Comparison of ENCODE assay signal across 17 cellular contexts in genomic region chr7:92636018-92636560, GRCh38. TPM values are rescaled to one million over a fixed set of nuclear protein-coding genes. Genes with fewer than 3 reads are reported as not detected.
DNase-seq lines count a peak whose midpoint lies in the region; ATAC-seq and TF ChIP-seq lines count a peak whose summit lies in the region.
"Had no signal": no experiment of that assay in that cellular context is flagged by ENCODE, and none has a peak within 500 bp of the region (broad histone marks: within the 10 kb centered on the region; RNA-seq: fewer than 3 reads in every experiment).

No MANE protein-coding gene starts in this region.

- 0 out of 2 replicates have a peak, but pooled peaks cover 4% of the 10 kb centered on the region for H3K36me3 ChIP-seq in DOHH2 (ENCODE audit: control insufficient read depth, low read length)
- H3K36me3 ChIP-seq: gastrocnemius medialis had no signal

- no peaks in the 10 kb centered on the region for H3K9me3 Mint-ChIP-seq in activated CD4-positive, alpha-beta T cell treated with anti-CD3 and anti-CD28 coated beads for 36 hours (ENCODE audit: low read depth)
- no peaks in the 10 kb centered on the region for H3K9me3 Mint-ChIP-seq in activated CD4-positive, alpha-beta memory T cell treated with anti-CD3 and anti-CD28 coated beads for 36 hours
- H3K9me3 Mint-ChIP-seq: CD4-positive, alpha-beta T cell; stimulated activated memory B cell treated with anti-CD40 and anti-IgM and Interleukin-4, amounts not matched to agents 10 μg/mL and 1 μg/mL and 100 μg/mL, for 72 hours; WTC11 had no signal

- no peaks in the 10 kb centered on the region for H4K20me1 ChIP-seq in DOHH2 (ENCODE audit: control insufficient read depth, insufficient read depth, low read depth, low read length)

- H3K27ac Mint-ChIP-seq in activated CD4-positive, alpha-beta T cell treated with anti-CD3 and anti-CD28 coated beads for 36 hours, result peak overlapping the region; percentile 55
- peak overlapping the region; percentile 65 for H3K27ac Mint-ChIP-seq in activated CD4-positive, alpha-beta memory T cell treated with anti-CD3 and anti-CD28 coated beads for 36 hours
- H3K27ac Mint-ChIP-seq: CD4-positive, alpha-beta T cell had no signal

- ATAC-seq in activated CD4-positive, alpha-beta T cell treated with anti-CD3 and anti-CD28 coated beads for 36 hours, result no peak
- no peak for ATAC-seq in activated CD4-positive, CD25-positive, alpha-beta regulatory T cell treated with anti-CD3 and anti-CD28 coated beads, Interleukin-2, amount 50 U/mL, for 24 hours
- ATAC-seq: gastrocnemius medialis; stimulated activated memory B cell treated with anti-CD40 and anti-IgM and Interleukin-4, amounts not matched to agents 10 μg/mL and 1 μg/mL and 100 μg/mL, for 72 hours; WTC11 had no signal

- intact Hi-C loops in activated CD4-positive, alpha-beta T cell treated with anti-CD3 and anti-CD28 coated beads for 36 hours (cut with DNase I, micrococcal nuclease), result no loop called here
- intact Hi-C loops in activated CD4-positive, alpha-beta memory T cell treated with anti-CD3 and anti-CD28 coated beads for 36 hours (cut with micrococcal nuclease), result no loop called here

- H3K4me3 ChIP-seq in DOHH2 (ENCODE audit: low read length), result no peak overlapping the region
- H3K4me3 ChIP-seq: gastrocnemius medialis had no signal

- TF ChIP-seq CTCF in DOHH2 (IDR thresholded peaks at IDR 0.05; ENCODE audit: low read depth, low read length, poor library complexity, severe bottlenecking), result no peak

- peaks cover 24% of the 10 kb centered on the region for H3K36me3 Mint-ChIP-seq in activated CD4-positive, alpha-beta T cell treated with anti-CD3 and anti-CD28 coated beads for 36 hours (ENCODE audit: low read depth)
- H3K36me3 Mint-ChIP-seq in activated CD4-positive, alpha-beta memory T cell treated with anti-CD3 and anti-CD28 coated beads for 36 hours, result peaks cover 4% of the 10 kb centered on the region
- H3K36me3 Mint-ChIP-seq: stimulated activated memory B cell treated with anti-CD40 and anti-IgM and Interleukin-4, amounts not matched to agents 10 μg/mL and 1 μg/mL and 100 μg/mL, for 72 hours; WTC11 had no signal

- H3K79me2 ChIP-seq in DOHH2 (ENCODE audit: control insufficient read depth, low read length), result 0 out of 2 replicates have a peak, but pooled peaks cover 3% of the 10 kb centered on the region

- H3K27me3 Mint-ChIP-seq in activated CD4-positive, alpha-beta T cell treated with anti-CD3 and anti-CD28 coated beads for 36 hours, result no peaks in the 10 kb centered on the region
- H3K27me3 Mint-ChIP-seq in activated CD4-positive, alpha-beta memory T cell treated with anti-CD3 and anti-CD28 coated beads for 36 hours, result no peaks in the 10 kb centered on the region
- H3K27me3 Mint-ChIP-seq: CD4-positive, alpha-beta T cell; stimulated activated memory B cell treated with anti-CD40 and anti-IgM and Interleukin-4, amounts not matched to agents 10 μg/mL and 1 μg/mL and 100 μg/mL, for 72 hours had no signal

- CTCF ChIA-PET in activated CD4-positive, alpha-beta T cell treated with anti-CD3 and anti-CD28 coated beads for 36 hours (lab: Charles Lee), result interaction anchor here (1.0 to 5.6 kb wide), 2 partner anchors 8 to 119 kb away, joined by 3 to 55 read pairs; no protein-coding TSS in a partner anchor
- CTCF ChIA-PET in activated CD4-positive, alpha-beta memory T cell treated with anti-CD3 and anti-CD28 coated beads for 36 hours (lab: Charles Lee), result interaction anchor here (1.2 to 1.8 kb wide), 3 partner anchors 9 to 197 kb away, joined by 3 to 8 read pairs (median 7); no protein-coding TSS in a partner anchor
- CTCF ChIA-PET in HEK293T (lab: Yijun Ruan, JAX), result interaction anchor here (0.7 kb wide), 1 partner anchor 160 kb away, joined by 4 read pairs; no protein-coding TSS in a partner anchor

- no peaks in the 10 kb centered on the region for H3K9me2 ChIP-seq in DOHH2 (replicated peaks; ENCODE audit: control insufficient read depth, low read length)

- H3K27me3 ChIP-seq in DOHH2 (ENCODE audit: control insufficient read depth, low read length), result no peaks in the 10 kb centered on the region
- H3K27me3 ChIP-seq: gastrocnemius medialis had no signal

- no peaks in the 10 kb centered on the region for H3K9me3 ChIP-seq in DOHH2 (ENCODE audit: control insufficient read depth, insufficient read depth, low read length)
- H3K9me3 ChIP-seq: gastrocnemius medialis had no signal

- H3K27ac ChIP-seq in DOHH2 (ENCODE audit: low read depth, low read length), result no peak overlapping the region

- POLR2A ChIA-PET in activated CD4-positive, alpha-beta T cell treated with anti-CD3 and anti-CD28 coated beads for 36 hours (lab: Charles Lee), result interaction anchor here (0.6 to 1.7 kb wide), 3 partner anchors 9 to 196 kb away, joined by 7 to 15 read pairs (median 11); no protein-coding TSS in a partner anchor
- POLR2A ChIA-PET in activated CD4-positive, alpha-beta memory T cell treated with anti-CD3 and anti-CD28 coated beads for 36 hours (lab: Charles Lee), result interaction anchor here (2.0 kb wide), 2 partner anchors 10 to 11 kb away, joined by 7 to 19 read pairs; no protein-coding TSS in a partner anchor
- POLR2A ChIA-PET in HEK293T (lab: Yijun Ruan, JAX), result no interaction called here

- peaks cover 42% of the 10 kb centered on the region for H3K4me1 ChIP-seq in DOHH2 (ENCODE audit: control insufficient read depth, low read length)

- H3F3A ChIP-seq in DOHH2 (ENCODE audit: control insufficient read depth, insufficient read depth), result peaks cover 3% of the 10 kb centered on the region; the same call in 1 of the 2 replicates

- DNase-seq in activated CD4-positive, alpha-beta T cell treated with anti-CD3 and anti-CD28 coated beads for 36 hours, result no peak
- DNase-seq in activated CD4-positive, alpha-beta T cell treated with anti-CD3 and anti-CD28 coated beads for 48 hours, result no peak
- DNase-seq in activated CD4-positive, alpha-beta memory T cell treated with anti-CD3 and anti-CD28 coated beads for 36 hours, result no peak
- peak; percentile 18 for DNase-seq in glomerular visceral epithelial cell (ENCODE audit: extremely low spot score)
- DNase-seq in HEK293T (ENCODE audit: extremely low spot score), result no peak
- no peak for DNase-seq in NCI-H1048 (lab: John Stamatoyannopoulos, UW)
- DNase-seq: ACHN; CD4-positive, alpha-beta T cell; DMS79; gastrocnemius medialis; NCI-H1694; Right ventricle myocardium superior; trophoblast cell had no signal

- H3K4me3 Mint-ChIP-seq in activated CD4-positive, alpha-beta T cell treated with anti-CD3 and anti-CD28 coated beads for 36 hours, result no peak overlapping the region
- no peak overlapping the region for H3K4me3 Mint-ChIP-seq in activated CD4-positive, alpha-beta memory T cell treated with anti-CD3 and anti-CD28 coated beads for 36 hours
- H3K4me3 Mint-ChIP-seq: CD4-positive, alpha-beta T cell; stimulated activated memory B cell treated with anti-CD40 and anti-IgM and Interleukin-4, amounts not matched to agents 10 μg/mL and 1 μg/mL and 100 μg/mL, for 72 hours; WTC11 had no signal

- H3K4me1 Mint-ChIP-seq in activated CD4-positive, alpha-beta T cell treated with anti-CD3 and anti-CD28 coated beads for 36 hours, result peaks cover 81% of the 10 kb centered on the region
- H3K4me1 Mint-ChIP-seq in activated CD4-positive, alpha-beta memory T cell treated with anti-CD3 and anti-CD28 coated beads for 36 hours (ENCODE audit: low read depth), result peaks cover 80% of the 10 kb centered on the region

- H3K4me2 ChIP-seq in DOHH2 (ENCODE audit: low read length), result peak overlapping the region; percentile 63

TF ChIP-seq in HEK293T, 16 proteins besides CTCF, POLR2A, EP300 and RAD21:
- no peak for TF ChIP-seq HDGF (IDR thresholded peaks at IDR 0.05; ENCODE audit: borderline replicate concordance)
- no peak for TF ChIP-seq PKNOX1 (IDR thresholded peaks at IDR 0.05)
- TF ChIP-seq ELF4 (IDR thresholded peaks at IDR 0.05), result no peak
- no peak for TF ChIP-seq SUZ12 (IDR thresholded peaks at IDR 0.05)
- TF ChIP-seq ZNF384 (IDR thresholded peaks at IDR 0.05), result no peak
- TF ChIP-seq L3MBTL2 (conservative IDR thresholded peaks at IDR 0.05), result no peak
- TF ChIP-seq CTBP1 (IDR thresholded peaks at IDR 0.05; ENCODE audit: borderline replicate concordance), result no peak
- no peak for TF ChIP-seq SP1 (IDR thresholded peaks at IDR 0.05)
- TF ChIP-seq TARDBP (IDR thresholded peaks at IDR 0.05), result no peak
- no peak for TF ChIP-seq FOXM1 (IDR thresholded peaks at IDR 0.05; ENCODE audit: borderline replicate concordance)
- no peak for TF ChIP-seq BHLHE40 (IDR thresholded peaks at IDR 0.05; ENCODE audit: borderline replicate concordance)
- no peak for TF ChIP-seq NFRKB (IDR thresholded peaks at IDR 0.05)
- no peak for TF ChIP-seq ARNT (IDR thresholded peaks at IDR 0.05)
- TF ChIP-seq FOXK2 (IDR thresholded peaks at IDR 0.05), result no peak
- TF ChIP-seq LEF1 (IDR thresholded peaks at IDR 0.05; ENCODE audit: borderline replicate concordance), result no peak
- TF ChIP-seq FOXA1 (IDR thresholded peaks at IDR 0.05), result no peak

RNA-seq across cellular contexts. Expression of gene FAM133B, which starts 45.9 kb away (rescaled TPM):
- total RNA-seq in activated CD4-positive, alpha-beta T cell treated with anti-CD3 and anti-CD28 coated beads for 36 hours, result 10 to 100 TPM; 26.1 to 27.6 TPM
- 10 to 100 TPM; 21.7 to 25.5 TPM for total RNA-seq in activated CD4-positive, alpha-beta memory T cell treated with anti-CD3 and anti-CD28 coated beads for 36 hours
